Comparison of ENCODE assay signal across 10 cellular contexts in genomic region chr10:124611738-124612137, GRCh38.
DNase-seq lines count a peak whose midpoint lies in the region; ATAC-seq and TF ChIP-seq lines count a peak whose summit lies in the region.
"Had no signal": no experiment of that assay in that cellular context is flagged by ENCODE, and none has a peak within 500 bp of the region (broad histone marks: within the 10 kb centered on the region; RNA-seq: fewer than 3 reads in every experiment).

No MANE protein-coding gene starts in this region.

- DNase-seq in SKM-1 treated with dmso at 0.1 percent for 144 hours (lab: John Stamatoyannopoulos, UW; ENCODE audit: unreplicated experiment), result peak; percentile 70
- DNase-seq in activated naive CD4-positive, alpha-beta T cell treated with anti-CD3 and anti-CD28 coated beads for 36 hours, result peak; percentile 68
- peak; percentile 28 to 33 for DNase-seq in stimulated activated CD4-positive, alpha-beta T cell treated with anti-CD3 and anti-CD28 coated beads, Interleukin-2, amount 100 ng/mL, for 24 hours
- no peak for DNase-seq in foreskin melanocyte
- no peak for DNase-seq in NCI-H2081 (lab: John Stamatoyannopoulos, UW)
- DNase-seq in cardiac septum (ENCODE audit: low spot score), result no peak
- DNase-seq: left ventricle myocardium inferior, thyroid gland had no signal

- no peaks in the 10 kb centered on the region for H3K36me3 Mint-ChIP-seq in activated naive CD4-positive, alpha-beta T cell treated with anti-CD3 and anti-CD28 coated beads for 36 hours (ENCODE audit: low read depth)

- H3K4me3 Mint-ChIP-seq in activated naive CD4-positive, alpha-beta T cell treated with anti-CD3 and anti-CD28 coated beads for 36 hours, result no peak overlapping the region

- H3K9me3 Mint-ChIP-seq in activated naive CD4-positive, alpha-beta T cell treated with anti-CD3 and anti-CD28 coated beads for 36 hours, result no peaks in the 10 kb centered on the region

- no peaks in the 10 kb centered on the region for H3K27me3 Mint-ChIP-seq in activated naive CD4-positive, alpha-beta T cell treated with anti-CD3 and anti-CD28 coated beads for 36 hours (ENCODE audit: low read depth)

- peak overlapping the region; percentile 16 for H3K4me3 ChIP-seq in GM12875 (ENCODE audit: low read depth, low read length)
- H3K4me3 ChIP-seq: left ventricle myocardium inferior, thyroid gland had no signal

- peaks cover 32% of the 10 kb centered on the region for H3K4me1 Mint-ChIP-seq in activated naive CD4-positive, alpha-beta T cell treated with anti-CD3 and anti-CD28 coated beads for 36 hours (ENCODE audit: low read depth)

- intact Hi-C loops in activated naive CD4-positive, alpha-beta T cell treated with anti-CD3 and anti-CD28 coated beads for 36 hours (cut with micrococcal nuclease), result no loop called here
- intact Hi-C loops in cardiac septum (cut with DNase I), result no loop called here

- no peak for ATAC-seq in GM21786 (IDR thresholded peaks at IDR 0.05; ENCODE audit: unreplicated experiment)

- no peak overlapping the region for H3K27ac Mint-ChIP-seq in activated naive CD4-positive, alpha-beta T cell treated with anti-CD3 and anti-CD28 coated beads for 36 hours

- no peak for TF ChIP-seq CTCF in GM12875 (IDR thresholded peaks at IDR 0.05; ENCODE audit: borderline replicate concordance, insufficient read depth, low read depth, low read length)

- CTCF ChIA-PET in activated naive CD4-positive, alpha-beta T cell treated with anti-CD3 and anti-CD28 coated beads for 36 hours (lab: Charles Lee), result interaction anchor here (0.6 to 1.6 kb wide), 4 partner anchors 15 to 129 kb away, joined by 3 to 5 read pairs (median 4); no protein-coding TSS in a partner anchor

Comparison
In these comparisons a context has a peak if more than half of its experiments do, and no peak if none do; other contexts are left out.
1. DNase-seq: peak in SKM-1 treated with dmso at 0.1 percent for 144 hours (single experiment), activated naive CD4-positive, alpha-beta T cell treated with anti-CD3 and anti-CD28 coated beads for 36 hours (single experiment) and stimulated activated CD4-positive, alpha-beta T cell treated with anti-CD3 and anti-CD28 coated beads, Interleukin-2, amount 100 ng/mL, for 24 hours (2 of 2); none in foreskin melanocyte (single experiment), NCI-H2081 (0 of 2) and cardiac septum (single experiment).